ENCODE assay signal across 8 cellular contexts in the genomic region with DNA sequence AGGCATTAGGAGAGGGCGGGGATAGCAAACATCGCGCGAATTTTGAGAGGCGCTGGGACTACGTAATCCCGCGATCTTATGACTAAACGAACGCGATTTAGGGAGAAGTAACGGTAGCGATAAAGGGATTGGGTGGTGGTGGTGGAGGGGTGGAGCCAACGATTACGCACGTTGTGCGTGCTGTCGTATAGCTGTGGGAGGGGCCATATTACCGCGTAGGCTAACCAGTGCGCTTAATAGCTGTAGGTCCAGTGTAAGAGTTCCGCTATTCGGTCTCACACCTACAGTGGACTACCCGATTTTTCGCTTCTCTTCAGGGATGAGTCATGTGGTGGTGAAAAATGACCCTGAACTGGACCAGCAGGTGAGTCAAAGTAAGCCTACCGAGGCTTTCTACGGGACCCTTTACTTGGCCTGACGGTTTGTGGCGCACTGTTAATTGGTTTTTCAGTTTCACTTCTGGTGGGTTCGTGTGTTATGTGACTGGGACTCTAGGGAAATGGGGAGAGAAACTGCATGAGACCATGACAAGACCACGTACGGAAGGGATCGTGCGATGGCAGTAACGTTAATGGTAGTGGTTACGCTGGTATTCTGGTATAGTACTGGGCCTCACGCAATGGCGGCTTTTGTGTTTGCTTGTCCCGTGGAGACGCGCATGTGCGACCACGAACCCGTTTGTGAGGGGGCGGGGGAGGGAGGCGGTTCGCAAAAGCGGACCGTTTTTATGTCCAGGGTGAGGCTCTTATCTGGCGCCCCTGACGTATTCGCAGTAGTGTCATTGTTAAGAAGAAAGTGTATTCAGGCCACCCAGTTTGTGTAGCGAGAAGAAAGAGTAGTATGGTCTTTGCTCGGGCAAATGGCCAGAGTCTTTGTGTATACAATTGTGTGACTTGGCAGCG.
DNase-seq lines count a peak whose midpoint lies in the region; ATAC-seq and FAIRE-seq lines count a peak whose summit lies in the region.

TSS of gene DDX3Y (plus strand) at position 251 of the 902 bp plus-strand sequence. CDS start at position 320, 69 bp downstream.

- peak; percentile 99 for FAIRE-seq in GM18507 (lab: Jason Lieb, UNC)

- DNase-seq in GM18507 (ENCODE audit: extremely low spot score, insufficient read length, low read depth) (peak; percentile 54), HUDEP-2 (lab: John Stamatoyannopoulos, UW; ENCODE audit: unreplicated experiment in 76 of 76) (peak in 74 of 76 experiments; percentile 16 to 87 (median 68)), germinal center (ENCODE audit: low spot score) (peak; percentile 90)
- peak; percentile 76 for DNase-seq in activated CD4-positive, alpha-beta T cell treated with anti-CD3 and anti-CD28 coated beads, Interleukin-2, amount 50 U/mL, for 1 hour
- DNase-seq in stimulated activated CD4-positive, alpha-beta T cell treated with anti-CD3 and anti-CD28 coated beads, Interleukin-15, amount 100 ng/mL, for 1 hour (ENCODE audit: low read depth in 1 of 2, low spot score in 1 of 2) = peak; percentile 60 to 62

- ATAC-seq in GM18858 (IDR thresholded peaks at IDR 0.05; ENCODE audit: unreplicated experiment) (no peak), HG02763 (IDR thresholded peaks at IDR 0.05; ENCODE audit: unreplicated experiment) (no peak), GM19023 (IDR thresholded peaks at IDR 0.05; ENCODE audit: unreplicated experiment) (no peak)
